In genomic region chr1:3482590-3482899, GRCh38 we compare ENCODE assay signal across 1 cellular context.
TF ChIP-seq lines count a peak whose summit lies in the region.

No MANE protein-coding gene starts in this region.

TF ChIP-seq in HepG2, 621 proteins besides CTCF, POLR2A, EP300 and RAD21 (continued from another document):
- TF ChIP-seq, protein P1, sequence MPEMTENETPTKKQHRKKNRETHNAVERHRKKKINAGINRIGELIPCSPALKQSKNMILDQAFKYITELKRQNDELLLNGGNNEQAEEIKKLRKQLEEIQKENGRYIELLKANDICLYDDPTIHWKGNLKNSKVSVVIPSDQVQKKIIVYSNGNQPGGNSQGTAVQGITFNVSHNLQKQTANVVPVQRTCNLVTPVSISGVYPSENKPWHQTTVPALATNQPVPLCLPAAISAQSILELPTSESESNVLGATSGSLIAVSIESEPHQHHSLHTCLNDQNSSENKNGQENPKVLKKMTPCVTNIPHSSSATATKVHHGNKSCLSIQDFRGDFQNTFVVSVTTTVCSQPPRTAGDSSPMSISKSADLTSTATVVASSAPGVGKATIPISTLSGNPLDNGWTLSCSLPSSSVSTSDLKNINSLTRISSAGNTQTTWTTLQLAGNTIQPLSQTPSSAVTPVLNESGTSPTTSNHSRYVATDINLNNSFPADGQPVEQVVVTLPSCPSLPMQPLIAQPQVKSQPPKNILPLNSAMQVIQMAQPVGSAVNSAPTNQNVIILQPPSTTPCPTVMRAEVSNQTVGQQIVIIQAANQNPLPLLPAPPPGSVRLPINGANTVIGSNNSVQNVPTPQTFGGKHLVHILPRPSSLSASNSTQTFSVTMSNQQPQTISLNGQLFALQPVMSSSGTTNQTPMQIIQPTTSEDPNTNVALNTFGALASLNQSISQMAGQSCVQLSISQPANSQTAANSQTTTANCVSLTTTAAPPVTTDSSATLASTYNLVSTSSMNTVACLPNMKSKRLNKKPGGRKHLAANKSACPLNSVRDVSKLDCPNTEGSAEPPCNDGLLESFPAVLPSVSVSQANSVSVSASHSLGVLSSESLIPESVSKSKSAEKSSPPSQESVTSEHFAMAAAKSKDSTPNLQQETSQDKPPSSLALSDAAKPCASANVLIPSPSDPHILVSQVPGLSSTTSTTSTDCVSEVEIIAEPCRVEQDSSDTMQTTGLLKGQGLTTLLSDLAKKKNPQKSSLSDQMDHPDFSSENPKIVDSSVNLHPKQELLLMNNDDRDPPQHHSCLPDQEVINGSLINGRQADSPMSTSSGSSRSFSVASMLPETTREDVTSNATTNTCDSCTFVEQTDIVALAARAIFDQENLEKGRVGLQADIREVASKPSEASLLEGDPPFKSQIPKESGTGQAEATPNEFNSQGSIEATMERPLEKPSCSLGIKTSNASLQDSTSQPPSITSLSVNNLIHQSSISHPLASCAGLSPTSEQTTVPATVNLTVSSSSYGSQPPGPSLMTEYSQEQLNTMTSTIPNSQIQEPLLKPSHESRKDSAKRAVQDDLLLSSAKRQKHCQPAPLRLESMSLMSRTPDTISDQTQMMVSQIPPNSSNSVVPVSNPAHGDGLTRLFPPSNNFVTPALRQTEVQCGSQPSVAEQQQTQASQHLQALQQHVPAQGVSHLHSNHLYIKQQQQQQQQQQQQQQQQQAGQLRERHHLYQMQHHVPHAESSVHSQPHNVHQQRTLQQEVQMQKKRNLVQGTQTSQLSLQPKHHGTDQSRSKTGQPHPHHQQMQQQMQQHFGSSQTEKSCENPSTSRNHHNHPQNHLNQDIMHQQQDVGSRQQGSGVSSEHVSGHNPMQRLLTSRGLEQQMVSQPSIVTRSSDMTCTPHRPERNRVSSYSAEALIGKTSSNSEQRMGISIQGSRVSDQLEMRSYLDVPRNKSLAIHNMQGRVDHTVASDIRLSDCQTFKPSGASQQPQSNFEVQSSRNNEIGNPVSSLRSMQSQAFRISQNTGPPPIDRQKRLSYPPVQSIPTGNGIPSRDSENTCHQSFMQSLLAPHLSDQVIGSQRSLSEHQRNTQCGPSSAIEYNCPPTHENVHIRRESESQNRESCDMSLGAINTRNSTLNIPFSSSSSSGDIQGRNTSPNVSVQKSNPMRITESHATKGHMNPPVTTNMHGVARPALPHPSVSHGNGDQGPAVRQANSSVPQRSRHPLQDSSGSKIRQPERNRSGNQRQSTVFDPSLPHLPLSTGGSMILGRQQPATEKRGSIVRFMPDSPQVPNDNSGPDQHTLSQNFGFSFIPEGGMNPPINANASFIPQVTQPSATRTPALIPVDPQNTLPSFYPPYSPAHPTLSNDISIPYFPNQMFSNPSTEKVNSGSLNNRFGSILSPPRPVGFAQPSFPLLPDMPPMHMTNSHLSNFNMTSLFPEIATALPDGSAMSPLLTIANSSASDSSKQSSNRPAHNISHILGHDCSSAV (CRISPR knock-in tag; IDR thresholded peaks at IDR 0.05; ENCODE audit: borderline replicate concordance): no peak
- TF ChIP-seq KMT2B (CRISPR knock-in tag; IDR thresholded peaks at IDR 0.05) (no peak), NR2C2 (CRISPR knock-in tag; IDR thresholded peaks at IDR 0.05; ENCODE audit: borderline replicate concordance) (no peak), HNRNPL (IDR thresholded peaks at IDR 0.05; ENCODE audit: low read depth, low read length) (peak; percentile 84), TMF1 (CRISPR knock-in tag; IDR thresholded peaks at IDR 0.05; ENCODE audit: low read depth) (no peak)
